21 cellular contexts compared by ENCODE assay signal in genomic region chr14:91145396-91146160, GRCh38. TPM values are rescaled to one million over a fixed set of nuclear protein-coding genes. Genes with fewer than 3 reads are reported as not detected.
DNase-seq lines count a peak whose midpoint lies in the region; ATAC-seq and TF ChIP-seq lines count a peak whose summit lies in the region.
"Had no signal": no experiment of that assay in that cellular context is flagged by ENCODE, and none has a peak within 500 bp of the region (broad histone marks: within the 10 kb centered on the region; RNA-seq: fewer than 3 reads in every experiment).

No MANE protein-coding gene starts in this region.

- peak overlapping the region; percentile 62 to 81 for H3K27ac Mint-ChIP-seq in effector memory CD8-positive, alpha-beta T cell
- H3K27ac Mint-ChIP-seq: stimulated activated naive B cell treated with anti-CD40 and anti-IgM and Interleukin-4, amounts not matched to agents 10 μg/mL and 1 μg/mL and 100 μg/mL, for 72 hours had no signal

- H3K27ac ChIP-seq in DND-41 (ENCODE audit: low read length) (no peak overlapping the region), RWPE1 (peak overlapping the region; percentile 19; the same call in 1 of the 2 replicates), neutrophil (peak overlapping the region; percentile 92), testis (no peak overlapping the region)
- H3K27ac ChIP-seq: BLaER1 treated with 17β-estradiol and CSF1 and Interleukin-3, amounts not matched to agents 10 nM and 100 nM had no signal

- H3K36me3 Mint-ChIP-seq in effector memory CD8-positive, alpha-beta T cell (ENCODE audit: insufficient read depth) = peaks cover 27% of the 10 kb centered on the region

- DNase-seq in DND-41 = peak; percentile 35
- DNase-seq in RWPE1 (ENCODE audit: low spot score) = no peak
- DNase-seq in effector memory CD8-positive, alpha-beta T cell = no peak
- no peak for DNase-seq in COLO829 (ENCODE audit: low spot score)
- DNase-seq in amygdala (lab: John Stamatoyannopoulos, UW) = no peak
- DNase-seq in testis = no peak
- DNase-seq: activated CD4-positive, alpha-beta T cell treated with anti-CD3 and anti-CD28 coated beads, Interleukin-2, amount 50 U/mL, for 48 hours; activated gamma-delta T cell treated with Interleukin-2 at 50 U/mL for 16 hours; cortex of kidney; H9; mammary epithelial cell; NCI-H446; NCI-H82; stimulated activated CD4-positive, alpha-beta T cell treated with anti-CD3 and anti-CD28 coated beads, Interleukin-2, amount 100 ng/mL, for 48 hours; stimulated activated naive B cell treated with anti-CD40 and anti-IgM and Interleukin-4, amounts not matched to agents 10 μg/mL and 1 μg/mL and 100 μg/mL, for 72 hours; T1000; thyroid gland had no signal

- H3K27me3 ChIP-seq in DND-41 (ENCODE audit: insufficient read depth, low read length, poor library complexity) (no peaks in the 10 kb centered on the region), neutrophil (no peaks in the 10 kb centered on the region), testis (no peaks in the 10 kb centered on the region)
- H3K27me3 ChIP-seq: BLaER1 treated with 17β-estradiol and CSF1 and Interleukin-3, amounts not matched to agents 10 nM and 100 nM; breast epithelium; thyroid gland had no signal

- H3K4me2 ChIP-seq in DND-41 (ENCODE audit: insufficient read depth, low read length) = no peak overlapping the region
- H3K4me2 ChIP-seq: BLaER1 treated with 17β-estradiol and CSF1 and Interleukin-3, amounts not matched to agents 10 nM and 100 nM had no signal

- peak; percentile 50; the same call in 2 of the 3 replicates for ATAC-seq in DND-41 (ENCODE audit: insufficient read depth, low read depth)
- no peak for ATAC-seq in effector memory CD8-positive, alpha-beta T cell (replicated peaks)
- ATAC-seq: stimulated activated naive B cell treated with anti-CD40 and anti-IgM and Interleukin-4, amounts not matched to agents 10 μg/mL and 1 μg/mL and 100 μg/mL, for 72 hours; WTC11 had no signal

- intact Hi-C loops in testis (cut with DNase I; ENCODE audit: low total_unique reads) = no loop called here

- H2AFZ ChIP-seq in DND-41 (ENCODE audit: low read depth, low read length) = no peak overlapping the region

- peaks cover under 1% of the 10 kb centered on the region; the same call in 1 of the 2 replicates for H4K20me1 ChIP-seq in DND-41 (ENCODE audit: insufficient read depth, low read length)

- no peaks in the 10 kb centered on the region for H3K27me3 Mint-ChIP-seq in effector memory CD8-positive, alpha-beta T cell
- H3K27me3 Mint-ChIP-seq: stimulated activated naive B cell treated with anti-CD40 and anti-IgM and Interleukin-4, amounts not matched to agents 10 μg/mL and 1 μg/mL and 100 μg/mL, for 72 hours had no signal

- no peak overlapping the region for H3K4me3 ChIP-seq in DND-41 (ENCODE audit: low read depth in 1 of 2, low read length in 2 of 2)
- no peak overlapping the region for H3K4me3 ChIP-seq in neutrophil (ENCODE audit: low read depth in 1 of 2, low read length in 1 of 2)
- H3K4me3 ChIP-seq in testis = no peak overlapping the region
- H3K4me3 ChIP-seq: BLaER1 treated with 17β-estradiol and CSF1 and Interleukin-3, amounts not matched to agents 10 nM and 100 nM; breast epithelium; thyroid gland had no signal

- peaks cover 20 to 37% of the 10 kb centered on the region in 2 donors for H3K4me1 Mint-ChIP-seq in effector memory CD8-positive, alpha-beta T cell (ENCODE audit: low read depth in 2 of 2)

- 86 to 93% methylated on average over 11 of the region's 11 CpGs for whole genome bisulfite sequencing in testis, 2 donors

- H3K36me3 ChIP-seq in DND-41 (ENCODE audit: insufficient read depth, low read length) = peaks cover 65% of the 10 kb centered on the region
- peaks cover 43% of the 10 kb centered on the region for H3K36me3 ChIP-seq in neutrophil
- H3K36me3 ChIP-seq in testis (ENCODE audit: low read depth, missing control alignments) = no peaks in the 10 kb centered on the region
- H3K36me3 ChIP-seq: breast epithelium had no signal

- peak overlapping the region in 1 of 2 donors; percentile 27 for H3K4me3 Mint-ChIP-seq in effector memory CD8-positive, alpha-beta T cell
- H3K4me3 Mint-ChIP-seq: H9; stimulated activated naive B cell treated with anti-CD40 and anti-IgM and Interleukin-4, amounts not matched to agents 10 μg/mL and 1 μg/mL and 100 μg/mL, for 72 hours; WTC11 had no signal

- no peaks in the 10 kb centered on the region for H3K9me3 ChIP-seq in DND-41 (ENCODE audit: insufficient read depth, low read length, severe bottlenecking)
- H3K9me3 ChIP-seq in neutrophil = no peaks in the 10 kb centered on the region
- no peaks in the 10 kb centered on the region for H3K9me3 ChIP-seq in testis
- H3K9me3 ChIP-seq: BLaER1 treated with 17β-estradiol and CSF1 and Interleukin-3, amounts not matched to agents 10 nM and 100 nM; breast epithelium; thyroid gland had no signal

- H3K4me1 ChIP-seq in DND-41 (ENCODE audit: insufficient read depth, low read length) (no peaks in the 10 kb centered on the region), neutrophil (ENCODE audit: control insufficient read depth in 1 of 2, insufficient read depth in 1 of 2, low read depth in 1 of 2, low read length in 1 of 2) (peaks cover 22 to 40% of the 10 kb centered on the region in 2 experiments), testis (no peaks in the 10 kb centered on the region)

- H3K9me3 Mint-ChIP-seq in effector memory CD8-positive, alpha-beta T cell = no peaks in the 10 kb centered on the region
- H3K9me3 Mint-ChIP-seq: H9; stimulated activated naive B cell treated with anti-CD40 and anti-IgM and Interleukin-4, amounts not matched to agents 10 μg/mL and 1 μg/mL and 100 μg/mL, for 72 hours; WTC11 had no signal

- no peak for TF ChIP-seq CTCF in DND-41 (IDR thresholded peaks at IDR 0.05; ENCODE audit: borderline replicate concordance, extremely low read depth, low read length, poor library complexity, severe bottlenecking)
- TF ChIP-seq CTCF in RWPE1 (conservative IDR thresholded peaks at IDR 0.05; ENCODE audit: low read depth) = no peak
- no peak for TF ChIP-seq CTCF in neutrophil (IDR thresholded peaks at IDR 0.05)
- no peak for TF ChIP-seq CTCF in testis (IDR thresholded peaks at IDR 0.05)

- peaks cover 3% of the 10 kb centered on the region; the same call in 1 of the 2 replicates for H3K79me2 ChIP-seq in DND-41 (ENCODE audit: insufficient read depth, low read length)

- TF ChIP-seq POLR2A in testis (IDR thresholded peaks at IDR 0.05) = no peak

- H3K9ac ChIP-seq in DND-41 (ENCODE audit: low read depth, low read length) = no peak overlapping the region
- H3K9ac ChIP-seq: BLaER1 treated with 17β-estradiol and CSF1 and Interleukin-3, amounts not matched to agents 10 nM and 100 nM had no signal

- POLR2A ChIA-PET in RWPE1 (lab: Yijun Ruan, JAX; ENCODE audit: low non-redundant PET) = no interaction called here

- CTCF ChIA-PET in RWPE1 (lab: Yijun Ruan, JAX) = interaction anchor here (0.6 kb wide), 1 partner anchor 41 kb away, joined by 3 read pairs; no protein-coding TSS in a partner anchor

RNA-seq across cellular contexts. Expression of gene DGLUCY, which starts 31.7 kb away (rescaled TPM):
- total RNA-seq in testis = 100 to 1,000 TPM; 145 to 161 TPM
- 77.5 TPM for polyA plus RNA-seq in testis (ENCODE audit: insufficient read depth, low read depth, low replicate concordance)

Comparison
In these comparisons a context has a peak if more than half of its experiments do, and no peak if none do; other contexts are left out.
1. H3K27ac ChIP-seq: peak in RWPE1 (single experiment) and neutrophil (single experiment); none in DND-41 (single experiment) and testis (0 of 2).